9 cellular contexts compared by ENCODE assay signal in genomic region chr2:17813742-17814458, GRCh38. TPM values are rescaled to one million over a fixed set of nuclear protein-coding genes. Genes with fewer than 3 reads are reported as not detected.
DNase-seq lines count a peak whose midpoint lies in the region; ATAC-seq and TF ChIP-seq lines count a peak whose summit lies in the region.
"Had no signal": no experiment of that assay in that cellular context is flagged by ENCODE, and none has a peak within 500 bp of the region (broad histone marks: within the 10 kb centered on the region; RNA-seq: fewer than 3 reads in every experiment).

No MANE protein-coding gene starts in this region.

- peak overlapping the region; percentile 64 to 67 for H3K4me3 Mint-ChIP-seq in stimulated activated naive B cell treated with anti-CD40 and anti-IgM and Interleukin-4, amounts not matched to agents 10 μg/mL and 1 μg/mL and 100 μg/mL, for 72 hours

- peak overlapping the region; percentile 86 to 100 (median 99) for H3K27ac ChIP-seq in BLaER1 treated with 17β-estradiol and CSF1 and Interleukin-3, amounts not matched to agents 10 nM and 100 nM
- peak overlapping the region; percentile 97 for H3K27ac ChIP-seq in mammary epithelial cell (ENCODE audit: insufficient read depth, low read depth, low read length)

- no TSS peak for BruUV-seq in mammary epithelial cell (replicated peaks; lab: Mats Ljungman, UMichigan)

- TF ChIP-seq CTCF in mammary epithelial cell (conservative IDR thresholded peaks at IDR 0.05 in 1 of 2, IDR thresholded peaks at IDR 0.05 in 1 of 2; ENCODE audit: extremely low read depth in 1 of 2, insufficient read depth in 1 of 2, low read depth in 1 of 2, low read length in 2 of 2) = no peak

- no peaks in the 10 kb centered on the region for H3K36me3 Mint-ChIP-seq in stimulated activated naive B cell treated with anti-CD40 and anti-IgM and Interleukin-4, amounts not matched to agents 10 μg/mL and 1 μg/mL and 100 μg/mL, for 72 hours

- intact Hi-C loops in mammary epithelial cell (cut with micrococcal nuclease) = no loop called here

- dilution Hi-C loops in mammary epithelial cell (cut with HindIII; ENCODE audit: low sequenced_read_pairs) = no loop called here

- H2AFZ ChIP-seq in mammary epithelial cell (ENCODE audit: low read depth, low read length) = no peak overlapping the region

- H3K9me3 Mint-ChIP-seq in stimulated activated naive B cell treated with anti-CD40 and anti-IgM and Interleukin-4, amounts not matched to agents 10 μg/mL and 1 μg/mL and 100 μg/mL, for 72 hours = no peaks in the 10 kb centered on the region

- H4K20me1 ChIP-seq in BLaER1 treated with 17β-estradiol and CSF1 and Interleukin-3, amounts not matched to agents 10 nM and 100 nM = no peaks in the 10 kb centered on the region
- no peaks in the 10 kb centered on the region for H4K20me1 ChIP-seq in mammary epithelial cell (ENCODE audit: insufficient read depth, low read length)

- no peaks in the 10 kb centered on the region for H3K27me3 Mint-ChIP-seq in stimulated activated naive B cell treated with anti-CD40 and anti-IgM and Interleukin-4, amounts not matched to agents 10 μg/mL and 1 μg/mL and 100 μg/mL, for 72 hours

- no peaks in the 10 kb centered on the region for H3K36me3 ChIP-seq in BLaER1 treated with 17β-estradiol and CSF1 and Interleukin-3, amounts not matched to agents 10 nM and 100 nM
- no peaks in the 10 kb centered on the region for H3K36me3 ChIP-seq in mammary epithelial cell (ENCODE audit: insufficient read depth, low read length)

- no peaks in the 10 kb centered on the region for H3K27me3 ChIP-seq in BLaER1 treated with 17β-estradiol and CSF1 and Interleukin-3, amounts not matched to agents 10 nM and 100 nM
- H3K27me3 ChIP-seq in mammary epithelial cell (ENCODE audit: insufficient read depth, low read length) = no peaks in the 10 kb centered on the region

- peak overlapping the region; percentile 74 to 94 (median 89) for H3K9ac ChIP-seq in BLaER1 treated with 17β-estradiol and CSF1 and Interleukin-3, amounts not matched to agents 10 nM and 100 nM
- peak overlapping the region; percentile 47 for H3K9ac ChIP-seq in mammary epithelial cell (ENCODE audit: insufficient read depth, low read length)

- peak overlapping the region; percentile 88 for H3K27ac Mint-ChIP-seq in stimulated activated naive B cell treated with anti-CD40 and anti-IgM and Interleukin-4, amounts not matched to agents 10 μg/mL and 1 μg/mL and 100 μg/mL, for 72 hours

- peak overlapping the region; percentile 66 to 94 (median 83) for H3K4me2 ChIP-seq in BLaER1 treated with 17β-estradiol and CSF1 and Interleukin-3, amounts not matched to agents 10 nM and 100 nM
- H3K4me2 ChIP-seq in mammary epithelial cell (ENCODE audit: insufficient read depth, low read depth, low read length) = peak overlapping the region; percentile 65

- peaks cover 88 to 100% (median 94%) of the 10 kb centered on the region in 10 experiments for H3K4me1 ChIP-seq in BLaER1 treated with 17β-estradiol and CSF1 and Interleukin-3, amounts not matched to agents 10 nM and 100 nM
- peaks cover 44% of the 10 kb centered on the region for H3K4me1 ChIP-seq in mammary epithelial cell (ENCODE audit: insufficient read depth, low read length)

- peak; percentile 87 for ATAC-seq in GM19438 (IDR thresholded peaks at IDR 0.05; ENCODE audit: low read depth, unreplicated experiment)
- ATAC-seq in HG03378 (IDR thresholded peaks at IDR 0.05; ENCODE audit: unreplicated experiment) = peak; percentile 90
- peak; percentile 83 to 86 for ATAC-seq in stimulated activated naive B cell treated with anti-CD40 and anti-IgM and Interleukin-4, amounts not matched to agents 10 μg/mL and 1 μg/mL and 100 μg/mL, for 72 hours (replicated peaks)

- H3K9me3 ChIP-seq in BLaER1 treated with 17β-estradiol and CSF1 and Interleukin-3, amounts not matched to agents 10 nM and 100 nM (replicated peaks in 1 of 11) = peaks cover 0 to 5% (median 0%) of the 10 kb centered on the region in 11 experiments; a peak in 2 of 22 replicates
- no peaks in the 10 kb centered on the region for H3K9me3 ChIP-seq in mammary epithelial cell (replicated peaks; ENCODE audit: insufficient read depth, low read length)

- peak overlapping the region; percentile 4 to 43 (median 26); a peak in 13 of 20 replicates for H3K4me3 ChIP-seq in BLaER1 treated with 17β-estradiol and CSF1 and Interleukin-3, amounts not matched to agents 10 nM and 100 nM
- H3K4me3 ChIP-seq in mammary epithelial cell (replicated peaks in 1 of 3; ENCODE audit: insufficient read depth in 1 of 3, low read depth in 2 of 3, low read length in 3 of 3) = no peak overlapping the region

- H3K4me1 Mint-ChIP-seq in stimulated activated naive B cell treated with anti-CD40 and anti-IgM and Interleukin-4, amounts not matched to agents 10 μg/mL and 1 μg/mL and 100 μg/mL, for 72 hours = peaks cover 42 to 72% of the 10 kb centered on the region in 2 donors

- CTCF ChIA-PET in mammary epithelial cell (lab: Charles Lee; ENCODE audit: low non-redundant PET) = interaction anchor here (0.6 kb wide), 1 partner anchor 383 kb away, joined by 3 read pairs; no protein-coding TSS in a partner anchor

- in situ Hi-C loops in mammary epithelial cell (cut with MboI; ENCODE audit: low sequenced_read_pairs in 2 of 2) = no loop called here

- DNase-seq in mammary epithelial cell = peak; percentile 42
- DNase-seq in stimulated activated naive B cell treated with anti-CD40 and anti-IgM and Interleukin-4, amounts not matched to agents 10 μg/mL and 1 μg/mL and 100 μg/mL, for 72 hours = peak; percentile 58
- DNase-seq in AG08396 (ENCODE audit: low spot score) = no peak
- no peak for DNase-seq in NCI-H1048 (lab: John Stamatoyannopoulos, UW)
- no peak for DNase-seq in NCI-H774 (lab: John Stamatoyannopoulos, UW)

- H3K79me2 ChIP-seq in mammary epithelial cell (ENCODE audit: insufficient read depth, low read length) = no peaks in the 10 kb centered on the region

- WGBS in mammary epithelial cell (ENCODE audit: low coverage, missing lambda C conversion rate) = 73% methylated on average over 5 of the region's 5 CpGs

RNA-seq across cellular contexts. Expression of gene MSGN1, which starts 2.4 kb away (rescaled TPM):
- not detected for total RNA-seq in mammary epithelial cell
- polyA plus RNA-seq in mammary epithelial cell = not detected
- polyA minus RNA-seq in mammary epithelial cell = not detected
- polyA plus RNA-seq: neural cell had no signal

RNA-seq across cellular contexts. Expression of gene GEN1, which starts 60.0 kb away (rescaled TPM):
- total RNA-seq in mammary epithelial cell = 10 to 100 TPM; 10.0 to 27.3 TPM
- polyA plus RNA-seq in mammary epithelial cell = 7.4 TPM
- polyA minus RNA-seq in mammary epithelial cell = 23.6 TPM

Comparison
In these comparisons a context has a peak if more than half of its experiments do, and no peak if none do; other contexts are left out.
1. H3K4me3 ChIP-seq: peak in BLaER1 treated with 17β-estradiol and CSF1 and Interleukin-3, amounts not matched to agents 10 nM and 100 nM (10 of 10); none in mammary epithelial cell (0 of 3).
2. DNase-seq: peak in mammary epithelial cell (single experiment) and stimulated activated naive B cell treated with anti-CD40 and anti-IgM and Interleukin-4, amounts not matched to agents 10 μg/mL and 1 μg/mL and 100 μg/mL, for 72 hours (single experiment); none in AG08396 (single experiment), NCI-H1048 (single experiment) and NCI-H774 (single experiment).
3. Peak in every context shown above with its lines, with median percentiles within 50 percentile points of each other: ATAC-seq.